8 cellular contexts compared by ENCODE assay signal in genomic region chr20:1466211-1467081, GRCh38. TPM values are rescaled to one million over a fixed set of nuclear protein-coding genes. Genes with fewer than 3 reads are reported as not detected.
A peak's percentile ranks its signal among the peaks of the same experiment; 100 is the strongest.
DNase-seq lines count a peak whose midpoint lies in the region; ATAC-seq, FAIRE-seq and TF ChIP-seq lines count a peak whose summit lies in the region.

NSFL1C (minus strand) TSS chr20:1466849; CDS start chr20:1466824, 25 bp downstream.

- DNase-seq in AG04450 (ENCODE audit: low read depth, low spot score) (peak; percentile 85), NCI-H2227 (lab: John Stamatoyannopoulos, UW; ENCODE audit: unreplicated experiment) (peak; percentile 98), bronchial epithelial cell (ENCODE audit: low read depth) (peak; percentile 81), immature natural killer cell (peak; percentile 96 to 97 (median 97)), spleen (peak; percentile 100)

- peak within 1 kb of the TSS; percentile 49 for H3K27ac ChIP-seq in AG04450 (ENCODE audit: low read depth, low read length)
- peak within 1 kb of the TSS; percentile 78 to 97 (median 92) for H3K27ac ChIP-seq in spleen

- no peak for FAIRE-seq in bronchial epithelial cell (lab: Jason Lieb, UNC)

- no peaks in the 10 kb centered on the region for H3K36me3 Mint-ChIP-seq in immature natural killer cell

- H3K9me3 Mint-ChIP-seq in immature natural killer cell = no peaks in the 10 kb centered on the region

- peak within 1 kb of the TSS; percentile 88 to 92 (median 90) for H3K4me3 Mint-ChIP-seq in immature natural killer cell

- intact Hi-C loops in spleen (cut with DNase I; ENCODE audit: low total_unique reads) = no loop called here

- peaks cover 18% of the 10 kb centered on the region for H3K36me3 ChIP-seq in bronchial epithelial cell (ENCODE audit: control insufficient read depth, insufficient read depth, low read length)
- peaks cover 0 to 54% (median 9%) of the 10 kb centered on the region in 6 donors for H3K36me3 ChIP-seq in spleen

- WGBS in spleen, 5 donors = 0 to 2% (median 1%) methylated on average over 46 to 104 of the region's 104 CpGs

- peak within 1 kb of the TSS; percentile 88 for H3K4me3 ChIP-seq in AG04450 (ENCODE audit: low read depth, low read length)
- H3K4me3 ChIP-seq in WI38 (ENCODE audit: low read depth, low read length) = peak within 1 kb of the TSS; percentile 89
- peak within 1 kb of the TSS; percentile 77 for H3K4me3 ChIP-seq in bronchial epithelial cell (ENCODE audit: low read depth, low read length)
- peak within 1 kb of the TSS; percentile 98 to 100 (median 100) for H3K4me3 ChIP-seq in spleen

- TF ChIP-seq POLR2A in spleen (IDR thresholded peaks at IDR 0.05) = peak in 1 of 3 donors; percentile 87

- peak; percentile 79 for TF ChIP-seq CTCF in AG04450 (IDR thresholded peaks at IDR 0.05; ENCODE audit: low read depth, low read length)
- peak; percentile 94 for TF ChIP-seq CTCF in WI38 (IDR thresholded peaks at IDR 0.05; ENCODE audit: low read depth, low read length)
- peak; percentile 90 for TF ChIP-seq CTCF in bronchial epithelial cell (IDR thresholded peaks at IDR 0.05; ENCODE audit: insufficient read depth, low read length, severe bottlenecking)
- peak; percentile 76 to 99 (median 98) for TF ChIP-seq CTCF in spleen (IDR thresholded peaks at IDR 0.05 in 8 of 11, conservative IDR thresholded peaks at IDR 0.05 in 3 of 11)

- peaks cover 0 to 7% (median 1%) of the 10 kb centered on the region in 3 donors for H3K27me3 Mint-ChIP-seq in immature natural killer cell (ENCODE audit: low read depth in 3 of 3)

- H3K4me1 Mint-ChIP-seq in immature natural killer cell = peaks cover 34 to 48% of the 10 kb centered on the region in 2 donors

- CTCF ChIA-PET in AG04450 (lab: Charles Lee) = interaction anchor here (0.7 to 5.4 kb wide), 23 partner anchors 7 to 480 kb away, joined by 3 to 50 read pairs (median 4); no protein-coding TSS in a partner anchor

- POLR2A ChIA-PET in AG04450 (lab: Yijun Ruan, JAX) = interaction anchor here (0.5 to 1.2 kb wide), 4 partner anchors 16 to 200 kb away, joined by 3 to 11 read pairs (median 4); partner anchors contain the start of gene SNPH

- ATAC-seq in GM18873 (IDR thresholded peaks at IDR 0.05; ENCODE audit: low FRiP score, unreplicated experiment) (peak; percentile 73), HG03139 (IDR thresholded peaks at IDR 0.05; ENCODE audit: unreplicated experiment) (peak; percentile 83)

- H3K4me1 ChIP-seq in spleen = peaks cover 34 to 97% (median 81%) of the 10 kb centered on the region in 6 donors

- peak within 1 kb of the TSS; percentile 52 to 92 (median 90) for H3K27ac Mint-ChIP-seq in immature natural killer cell

- H3K9me3 ChIP-seq in AG04450 (ENCODE audit: control insufficient read depth, insufficient read depth, low read length) (no peaks in the 10 kb centered on the region; the same call in 1 of the 2 replicates), spleen (no peaks in the 10 kb centered on the region)

- peaks cover 4% of the 10 kb centered on the region for H3K27me3 ChIP-seq in AG04450 (ENCODE audit: control insufficient read depth, insufficient read depth, low read length)
- no peaks in the 10 kb centered on the region for H3K27me3 ChIP-seq in bronchial epithelial cell (ENCODE audit: control insufficient read depth, insufficient read depth, low read length)
- H3K27me3 ChIP-seq in spleen (replicated peaks in 1 of 7) = no peaks in the 10 kb centered on the region

RNA-seq across cellular contexts. Expression of gene NSFL1C, which starts in this region (rescaled TPM):
- polyA plus RNA-seq in AG04450 (2011; rRNA removed) (23.0 and 23.4 TPM in 2 replicates), immature natural killer cell (10 to 100 TPM; 75.1 to 97.5 (median 78.2) TPM), spleen (10 to 100 TPM; 37.1 to 51.2 (median 41.7) TPM)
- polyA minus RNA-seq in AG04450 (2011; rRNA and poly(A)+ RNA removed) = 19.3 and 19.5 TPM in 2 replicates
- total RNA-seq in bronchial epithelial cell (18.7 and 19.7 TPM in 2 replicates), spleen (10 to 100 TPM; 64.9 to 88.5 (median 71.8) TPM)

Comparison
In these comparisons a context has a peak if more than half of its experiments do, and no peak if none do; other contexts are left out.
1. Peak in every context shown above with its lines: DNase-seq, ATAC-seq, H3K4me3 ChIP-seq and H3K27ac ChIP-seq.